Comparison of ENCODE assay signal across 19 cellular contexts in genomic region chr6:169775321-169775720, GRCh38.
"Had no signal": no experiment of that assay in that cellular context is flagged by ENCODE, and none has a peak within 500 bp of the region (broad histone marks: within the 10 kb centered on the region; RNA-seq: fewer than 3 reads in every experiment).

No MANE protein-coding gene starts in this region.

- H3K4me1 Mint-ChIP-seq: stimulated activated naive B cell treated with anti-CD40 and anti-IgM and Interleukin-4, amounts not matched to agents 10 μg/mL and 1 μg/mL and 100 μg/mL, for 72 hours; stimulated activated naive CD8-positive, alpha-beta T cell treated with anti-CD3 and anti-CD28 coated beads, Interleukin-15, amount 100 ng/mL, for 72 hours had no signal

- H3K9me3 Mint-ChIP-seq: dendritic cell treated with granulocyte-macrophage colony-stimulating factor and Interleukin-4, amounts not matched to agents 40 ng/mL and 50 ng/mL, for 4 days; immature natural killer cell; stimulated activated naive B cell treated with anti-CD40 and anti-IgM and Interleukin-4, amounts not matched to agents 10 μg/mL and 1 μg/mL and 100 μg/mL, for 72 hours; stimulated activated naive CD8-positive, alpha-beta T cell treated with anti-CD3 and anti-CD28 coated beads, Interleukin-15, amount 100 ng/mL, for 72 hours; type B pancreatic cell had no signal

- H3K27me3 Mint-ChIP-seq: dendritic cell treated with granulocyte-macrophage colony-stimulating factor and Interleukin-4, amounts not matched to agents 40 ng/mL and 50 ng/mL, for 4 days; naive thymus-derived CD4-positive, alpha-beta T cell; stimulated activated naive B cell treated with anti-CD40 and anti-IgM and Interleukin-4, amounts not matched to agents 10 μg/mL and 1 μg/mL and 100 μg/mL, for 72 hours; stimulated activated naive CD8-positive, alpha-beta T cell treated with anti-CD3 and anti-CD28 coated beads, Interleukin-15, amount 100 ng/mL, for 72 hours; type B pancreatic cell had no signal

- H3K4me3 ChIP-seq: left ventricle myocardium inferior, lower lobe of right lung, right atrium auricular region, sigmoid colon, skin epidermis, uterus had no signal

- ATAC-seq: foreskin keratinocyte; left cardiac atrium; lower lobe of right lung; stimulated activated naive B cell treated with anti-CD40 and anti-IgM and Interleukin-4, amounts not matched to agents 10 μg/mL and 1 μg/mL and 100 μg/mL, for 72 hours; stimulated activated naive CD8-positive, alpha-beta T cell treated with anti-CD3 and anti-CD28 coated beads, Interleukin-15, amount 100 ng/mL, for 72 hours had no signal

- DNase-seq: foreskin keratinocyte; immature natural killer cell; kidney; left cardiac atrium; left ventricle myocardium inferior; lower lobe of right lung; mesenchymal stem cell; naive thymus-derived CD4-positive, alpha-beta T cell; posterior cingulate gyrus; sigmoid colon; stimulated activated CD4-positive, alpha-beta T cell treated with anti-CD3 and anti-CD28 coated beads, Interleukin-2, amount 100 ng/mL, for 24 hours; stimulated activated CD4-positive, alpha-beta T cell treated with anti-CD3 and anti-CD28 coated beads, Interleukin-4, amount 100 ng/mL, for 4 hours; stimulated activated naive B cell treated with anti-CD40 and anti-IgM and Interleukin-4, amounts not matched to agents 10 μg/mL and 1 μg/mL and 100 μg/mL, for 72 hours; stimulated activated naive CD8-positive, alpha-beta T cell treated with anti-CD3 and anti-CD28 coated beads, Interleukin-15, amount 100 ng/mL, for 72 hours; uterus had no signal

- H3K4me3 Mint-ChIP-seq: dendritic cell treated with granulocyte-macrophage colony-stimulating factor and Interleukin-4, amounts not matched to agents 40 ng/mL and 50 ng/mL, for 4 days; immature natural killer cell; naive thymus-derived CD4-positive, alpha-beta T cell; stimulated activated naive B cell treated with anti-CD40 and anti-IgM and Interleukin-4, amounts not matched to agents 10 μg/mL and 1 μg/mL and 100 μg/mL, for 72 hours; stimulated activated naive CD8-positive, alpha-beta T cell treated with anti-CD3 and anti-CD28 coated beads, Interleukin-15, amount 100 ng/mL, for 72 hours; type B pancreatic cell had no signal

- H3K27ac ChIP-seq: foreskin keratinocyte, left ventricle myocardium inferior, lower lobe of right lung, right atrium auricular region, sigmoid colon, skin epidermis, uterus had no signal

- H3K27ac Mint-ChIP-seq: dendritic cell treated with granulocyte-macrophage colony-stimulating factor and Interleukin-4, amounts not matched to agents 40 ng/mL and 50 ng/mL, for 4 days; immature natural killer cell; stimulated activated naive B cell treated with anti-CD40 and anti-IgM and Interleukin-4, amounts not matched to agents 10 μg/mL and 1 μg/mL and 100 μg/mL, for 72 hours; stimulated activated naive CD8-positive, alpha-beta T cell treated with anti-CD3 and anti-CD28 coated beads, Interleukin-15, amount 100 ng/mL, for 72 hours; type B pancreatic cell had no signal
